ENCODE assay signal across 23 cellular contexts in the genomic region with DNA sequence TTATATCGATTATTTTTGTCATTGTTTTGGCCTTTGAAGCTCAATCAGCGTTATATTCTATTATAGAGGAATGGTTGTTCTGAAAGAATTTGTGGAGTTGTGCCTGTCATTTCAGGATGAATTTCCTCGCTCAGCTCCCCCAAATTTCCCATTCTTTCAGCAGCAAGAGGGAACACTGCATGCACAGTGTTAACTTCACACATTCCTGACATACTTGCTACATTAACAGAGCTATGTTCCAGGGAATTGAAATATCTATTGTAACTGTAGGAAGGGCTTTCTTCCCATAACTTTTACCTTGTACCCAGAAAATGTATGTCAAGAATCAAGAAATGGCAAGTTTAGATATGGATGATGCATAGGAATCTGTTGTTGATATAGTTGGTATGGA.
A peak's percentile ranks its signal among the peaks of the same experiment; 100 is the strongest.
DNase-seq lines count a peak whose midpoint lies in the region; ATAC-seq and TF ChIP-seq lines count a peak whose summit lies in the region.
"Had no signal": no experiment of that assay in that cellular context is flagged by ENCODE, and none has a peak within 500 bp of the region (broad histone marks: within the 10 kb centered on the region; RNA-seq: fewer than 3 reads in every experiment).

No MANE protein-coding gene starts in this region.

- H3K4me3 ChIP-seq in fibroblast of the aortic adventitia (ENCODE audit: low read depth, low read length) = no peak overlapping the region
- no peak overlapping the region for H3K4me3 ChIP-seq in suprapubic skin
- H3K4me3 ChIP-seq: adrenal gland, gastrocnemius medialis, MG63, psoas muscle, skin epidermis, thyroid gland had no signal

- no peaks in the 10 kb centered on the region for H3K9me3 ChIP-seq in suprapubic skin
- H3K9me3 ChIP-seq: adrenal gland, gastrocnemius medialis, MG63, psoas muscle, thyroid gland had no signal

- TF ChIP-seq CTCF in VCaP (conservative IDR thresholded peaks at IDR 0.05) = no peak
- TF ChIP-seq CTCF in fibroblast of the aortic adventitia (IDR thresholded peaks at IDR 0.05; ENCODE audit: insufficient read depth, low read length) = no peak
- no peak for TF ChIP-seq CTCF in suprapubic skin (IDR thresholded peaks at IDR 0.05)

- peaks cover 6% of the 10 kb centered on the region for H3K4me1 ChIP-seq in suprapubic skin
- H3K4me1 ChIP-seq: adrenal gland, gastrocnemius medialis, psoas muscle, thyroid gland had no signal

- DNase-seq in HCEC 1CT = peak; percentile 63
- DNase-seq in fibroblast of the aortic adventitia (ENCODE audit: low read depth) = peak; percentile 32
- DNase-seq in suprapubic skin (ENCODE audit: low spot score in 2 of 2) = no peak
- DNase-seq in NCI-H2029 treated with DMSO at 0.1 percent for 48 hours (lab: John Stamatoyannopoulos, UW) = no peak
- DNase-seq: activated CD4-positive, alpha-beta T cell treated with anti-CD3 and anti-CD28 coated beads, Interleukin-2, amount 50 U/mL, for 1 hour; activated CD8-positive, alpha-beta memory T cell treated with anti-CD3 and anti-CD28 coated beads, Interleukin-2, amount 50 U/mL, for 48 hours; activated effector memory CD4-positive, alpha-beta T cell treated with Interleukin-2 at 50 U/mL for 16 hours; AML-193; central memory CD4-positive, alpha-beta T cell; DND-41; MG63; NCI-H748 treated with DMSO at 0.1 percent for 48 hours; psoas muscle; stimulated activated naive CD4-positive, alpha-beta T cell; T-cell; WERI-Rb-1 had no signal

- no peak for TF ChIP-seq EP300 in suprapubic skin (IDR thresholded peaks at IDR 0.05)

- H3K27ac ChIP-seq in VCaP = peak overlapping the region; percentile 30; the same call in 1 of the 2 replicates
- peak overlapping the region; percentile 67 for H3K27ac ChIP-seq in suprapubic skin
- H3K27ac ChIP-seq: adrenal gland, gastrocnemius medialis, psoas muscle, thyroid gland, WERI-Rb-1 had no signal

- H3K27me3 ChIP-seq in suprapubic skin = no peaks in the 10 kb centered on the region
- H3K27me3 ChIP-seq: adrenal gland, gastrocnemius medialis, MG63, thyroid gland had no signal

- ATAC-seq in HG02798 (IDR thresholded peaks at IDR 0.05; ENCODE audit: poor library complexity, unreplicated experiment) (no peak), GM19397 (IDR thresholded peaks at IDR 0.05; ENCODE audit: unreplicated experiment) (no peak)
- ATAC-seq: T-cell had no signal

- TF ChIP-seq POLR2A in suprapubic skin (IDR thresholded peaks at IDR 0.05) = no peak

- H3K36me3 ChIP-seq in suprapubic skin = no peaks in the 10 kb centered on the region
- H3K36me3 ChIP-seq: adrenal gland, gastrocnemius medialis, MG63, thyroid gland, WERI-Rb-1 had no signal

- WGBS in suprapubic skin = 78% methylated on average over 3 of the region's 3 CpGs

Comparison
In these comparisons a context has a peak if more than half of its experiments do, and no peak if none do; other contexts are left out.
1. DNase-seq: peak in HCEC 1CT (single experiment) and fibroblast of the aortic adventitia (single experiment); none in suprapubic skin (0 of 2) and NCI-H2029 treated with DMSO at 0.1 percent for 48 hours (single experiment).